ENCODE assay signal across 1 cellular context in genomic region chr6:13466304-13467215, GRCh38.
TF ChIP-seq lines count a peak whose summit lies in the region.

No MANE protein-coding gene starts in this region.

TF ChIP-seq in HCT116, 20 proteins besides CTCF, POLR2A, EP300 and RAD21 (continued from another document):
- TF ChIP-seq REST (IDR thresholded peaks at IDR 0.05; ENCODE audit: low read depth) = no peak
- no peak for TF ChIP-seq EZH2phosphoT487 (IDR thresholded peaks at IDR 0.05; ENCODE audit: borderline replicate concordance)
